Comparison of ENCODE assay signal across 8 cellular contexts in the genomic region with DNA sequence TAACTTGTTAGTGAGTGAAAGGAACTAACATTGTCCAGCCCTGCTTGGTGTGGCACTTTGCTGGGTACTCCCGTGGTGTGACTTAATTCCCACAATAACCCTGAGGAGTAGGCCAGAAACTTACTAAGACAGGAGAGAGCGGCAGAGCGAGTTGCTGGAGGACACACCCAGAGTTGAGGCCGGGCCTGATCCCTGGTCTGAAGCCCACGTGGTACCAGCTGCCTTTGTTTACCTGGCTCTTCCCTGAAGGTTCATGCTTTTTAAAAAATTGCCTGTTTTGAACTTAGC. TPM values are rescaled to one million over a fixed set of nuclear protein-coding genes. Genes with fewer than 3 reads are reported as not detected.
A peak's percentile ranks its signal among the peaks of the same experiment; 100 is the strongest.
DNase-seq lines count a peak whose midpoint lies in the region; ATAC-seq, FAIRE-seq and TF ChIP-seq lines count a peak whose summit lies in the region.

No MANE protein-coding gene starts in this region.

- no peak for ATAC-seq in CD8-positive, alpha-beta T cell
- ATAC-seq in activated B cell treated with CpG ODN at 0.5 μM for 24 hours (ENCODE audit: low read depth) = no peak
- peak; percentile 28 for ATAC-seq in gastroesophageal sphincter
- peak; percentile 32 to 52 (median 45) for ATAC-seq in pancreas

- TF ChIP-seq POLR2A in gastroesophageal sphincter (IDR thresholded peaks at IDR 0.05) = no peak

- TF ChIP-seq EP300 in gastroesophageal sphincter (IDR thresholded peaks at IDR 0.05) = no peak

- no peaks in the 10 kb centered on the region for H3K36me3 ChIP-seq in CD8-positive, alpha-beta T cell (ENCODE audit: insufficient read depth, low read length)
- peaks cover 0 to 41% of the 10 kb centered on the region in 2 donors for H3K36me3 ChIP-seq in gastroesophageal sphincter
- no peaks in the 10 kb centered on the region for H3K36me3 ChIP-seq in pancreas

- peak overlapping the region; percentile 42 for H3K4me3 ChIP-seq in CD8-positive, alpha-beta T cell (ENCODE audit: low read depth, low read length)
- H3K4me3 ChIP-seq in gastroesophageal sphincter (peak overlapping the region; percentile 93 to 96), pancreas (peak overlapping the region; percentile 51 to 96 (median 90))

- FAIRE-seq in pancreas (lab: Jason Lieb, UNC) = no peak

- intact Hi-C loops in CD8-positive, alpha-beta T cell (cut with DNase I, micrococcal nuclease) = no loop called here
- intact Hi-C loops in activated B cell treated with CpG ODN at 0.5 μM for 24 hours (cut with micrococcal nuclease) = no loop called here
- intact Hi-C loops in pancreas (cut with DNase I) = no loop called here

- H3K9me3 Mint-ChIP-seq in CD8-positive, alpha-beta T cell = no peaks in the 10 kb centered on the region
- H3K9me3 Mint-ChIP-seq in activated B cell treated with CpG ODN at 0.5 μM for 24 hours = no peaks in the 10 kb centered on the region

- CTCF ChIA-PET in CD8-positive, alpha-beta T cell (lab: Charles Lee) = interaction anchor here (0.9 to 1.1 kb wide), 3 partner anchors 9 to 238 kb away, joined by 3 to 4 read pairs (median 3); no protein-coding TSS in a partner anchor
- CTCF ChIA-PET in activated B cell treated with CpG ODN at 0.5 μM for 24 hours (lab: Charles Lee) = interaction anchor here (1.2 to 1.6 kb wide), 2 partner anchors 42 to 258 kb away, joined by 3 to 4 read pairs; no protein-coding TSS in a partner anchor

- no peaks in the 10 kb centered on the region for H3K36me3 Mint-ChIP-seq in CD8-positive, alpha-beta T cell
- no peaks in the 10 kb centered on the region for H3K36me3 Mint-ChIP-seq in activated B cell treated with CpG ODN at 0.5 μM for 24 hours (ENCODE audit: low read depth)

- H3K4me1 Mint-ChIP-seq in CD8-positive, alpha-beta T cell (ENCODE audit: low read depth) = peaks cover 8% of the 10 kb centered on the region
- H3K4me1 Mint-ChIP-seq in activated B cell treated with CpG ODN at 0.5 μM for 24 hours = peaks cover 18% of the 10 kb centered on the region

- H3K27me3 Mint-ChIP-seq in CD8-positive, alpha-beta T cell (ENCODE audit: low read depth) = peaks cover 10% of the 10 kb centered on the region
- no peaks in the 10 kb centered on the region for H3K27me3 Mint-ChIP-seq in activated B cell treated with CpG ODN at 0.5 μM for 24 hours

- H3K27ac ChIP-seq in CD8-positive, alpha-beta T cell (ENCODE audit: low read depth, low read length) = no peak overlapping the region
- H3K27ac ChIP-seq in gastroesophageal sphincter (peak overlapping the region; percentile 81 to 96 (median 94)), pancreas (peak overlapping the region; percentile 76 to 90 (median 88))

- peak overlapping the region; percentile 85 for H3K4me3 Mint-ChIP-seq in CD8-positive, alpha-beta T cell
- H3K4me3 Mint-ChIP-seq in activated B cell treated with CpG ODN at 0.5 μM for 24 hours = peak overlapping the region; percentile 92

- POLR2A ChIA-PET in CD8-positive, alpha-beta T cell (lab: Charles Lee) = no interaction called here
- POLR2A ChIA-PET in activated B cell treated with CpG ODN at 0.5 μM for 24 hours (lab: Charles Lee) = interaction anchor here (1.2 to 2.3 kb wide), 2 partner anchors 244 to 514 kb away, joined by 3 to 7 read pairs; partner anchors contain the start of gene IFT27

- no peaks in the 10 kb centered on the region for H3K9me3 ChIP-seq in CD8-positive, alpha-beta T cell (ENCODE audit: low read length)
- H3K9me3 ChIP-seq in gastroesophageal sphincter (no peaks in the 10 kb centered on the region), pancreas (no peaks in the 10 kb centered on the region)

- WGBS in gastroesophageal sphincter (ENCODE audit: low coverage in 1 of 2), 2 donors = 0% methylated on average over 5 of the region's 5 CpGs; no CpG with 5 or more reads in 1 of the 2 donors
- 2% methylated on average over 5 of the region's 5 CpGs for WGBS in pancreas, 2 donors

- H3K4me1 ChIP-seq in CD8-positive, alpha-beta T cell (ENCODE audit: insufficient read depth, low read length) = peaks cover 7% of the 10 kb centered on the region
- H3K4me1 ChIP-seq in gastroesophageal sphincter (peaks cover 0 to 76% (median 34%) of the 10 kb centered on the region in 3 donors), pancreas (peaks cover 20 to 51% (median 24%) of the 10 kb centered on the region in 3 donors)

- DNase-seq in CD8-positive, alpha-beta T cell = no peak
- DNase-seq in HS-27A (ENCODE audit: low read depth) (peak; percentile 20), activated B cell treated with CpG ODN at 0.5 μM for 24 hours (no peak), pancreas (peak in 2 of 6 donors; percentile 36 to 37), GDM1 (lab: John Stamatoyannopoulos, UW) (no peak), ecto neural progenitor cell (ENCODE audit: low spot score) (no peak), SW480 (ENCODE audit: low spot score) (no peak)

- H3K27me3 ChIP-seq in CD8-positive, alpha-beta T cell (ENCODE audit: insufficient read depth, low read length) = no peaks in the 10 kb centered on the region
- no peaks in the 10 kb centered on the region for H3K27me3 ChIP-seq in gastroesophageal sphincter
- H3K27me3 ChIP-seq in pancreas = no peaks in the 10 kb centered on the region

- no peak for TF ChIP-seq CTCF in CD8-positive, alpha-beta T cell (IDR thresholded peaks at IDR 0.05)
- TF ChIP-seq CTCF in activated B cell treated with CpG ODN at 0.5 μM for 24 hours (IDR thresholded peaks at IDR 0.05) = no peak
- TF ChIP-seq CTCF in gastroesophageal sphincter (IDR thresholded peaks at IDR 0.05) = no peak
- no peak for TF ChIP-seq CTCF in pancreas (IDR thresholded peaks at IDR 0.05)

- no peak overlapping the region for H3K27ac Mint-ChIP-seq in CD8-positive, alpha-beta T cell
- no peak overlapping the region for H3K27ac Mint-ChIP-seq in activated B cell treated with CpG ODN at 0.5 μM for 24 hours

RNA-seq across cellular contexts. Expression of gene MPST, which starts 0.6 kb away (rescaled TPM):
- 1 to 10 TPM; 1.8 to 2.6 TPM for total RNA-seq in CD8-positive, alpha-beta T cell
- 15.6 and 17.7 TPM in 2 replicates for total RNA-seq in activated B cell treated with CpG ODN at 0.5 μM for 24 hours
- total RNA-seq in gastroesophageal sphincter = 100 to 1,000 TPM; 102 to 144 (median 113) TPM
- total RNA-seq in pancreas = 10 to 100 TPM; 46.4 to 77.2 (median 50.9) TPM
- 100 to 1,000 TPM in 1 of 2 donors, 10 to 100 TPM in 1; 56.1 to 161 TPM for polyA plus RNA-seq in pancreas

RNA-seq across cellular contexts. Expression of gene TST, which starts 0.9 kb away (rescaled TPM):
- not detected for total RNA-seq in CD8-positive, alpha-beta T cell
- 7.2 TPM in 2 replicates for total RNA-seq in activated B cell treated with CpG ODN at 0.5 μM for 24 hours
- total RNA-seq in gastroesophageal sphincter = 10 to 100 TPM; 19.1 to 38.7 (median 31.7) TPM
- 10 to 100 TPM; 22.9 to 45.7 (median 35.4) TPM for total RNA-seq in pancreas
- 10 to 100 TPM; 51.5 to 52.3 TPM for polyA plus RNA-seq in pancreas

RNA-seq across cellular contexts. Expression of gene KCTD17, which starts 31.4 kb away (rescaled TPM):
- total RNA-seq in CD8-positive, alpha-beta T cell = 10 to 100 TPM; 18.6 to 22.8 TPM
- 28.9 and 29.4 TPM in 2 replicates for total RNA-seq in activated B cell treated with CpG ODN at 0.5 μM for 24 hours
- total RNA-seq in gastroesophageal sphincter = 10 to 100 TPM; 23.3 to 33.2 (median 29.3) TPM
- 1 to 10 TPM; 2.6 to 9.1 (median 3.3) TPM for total RNA-seq in pancreas
- 10 to 100 TPM; 10.3 to 11.8 TPM for polyA plus RNA-seq in pancreas

Comparison
In these comparisons a context has a peak if more than half of its experiments do, and no peak if none do; other contexts are left out.
1. ATAC-seq: peak in gastroesophageal sphincter (single experiment) and pancreas (4 of 4); none in CD8-positive, alpha-beta T cell (single experiment) and activated B cell treated with CpG ODN at 0.5 μM for 24 hours (single experiment).
2. H3K4me3 ChIP-seq: peak in every context shown above with its lines; median percentile 94 in gastroesophageal sphincter; 90 in pancreas; 42 in CD8-positive, alpha-beta T cell.